7 cellular contexts compared by ENCODE assay signal in the genomic region with DNA sequence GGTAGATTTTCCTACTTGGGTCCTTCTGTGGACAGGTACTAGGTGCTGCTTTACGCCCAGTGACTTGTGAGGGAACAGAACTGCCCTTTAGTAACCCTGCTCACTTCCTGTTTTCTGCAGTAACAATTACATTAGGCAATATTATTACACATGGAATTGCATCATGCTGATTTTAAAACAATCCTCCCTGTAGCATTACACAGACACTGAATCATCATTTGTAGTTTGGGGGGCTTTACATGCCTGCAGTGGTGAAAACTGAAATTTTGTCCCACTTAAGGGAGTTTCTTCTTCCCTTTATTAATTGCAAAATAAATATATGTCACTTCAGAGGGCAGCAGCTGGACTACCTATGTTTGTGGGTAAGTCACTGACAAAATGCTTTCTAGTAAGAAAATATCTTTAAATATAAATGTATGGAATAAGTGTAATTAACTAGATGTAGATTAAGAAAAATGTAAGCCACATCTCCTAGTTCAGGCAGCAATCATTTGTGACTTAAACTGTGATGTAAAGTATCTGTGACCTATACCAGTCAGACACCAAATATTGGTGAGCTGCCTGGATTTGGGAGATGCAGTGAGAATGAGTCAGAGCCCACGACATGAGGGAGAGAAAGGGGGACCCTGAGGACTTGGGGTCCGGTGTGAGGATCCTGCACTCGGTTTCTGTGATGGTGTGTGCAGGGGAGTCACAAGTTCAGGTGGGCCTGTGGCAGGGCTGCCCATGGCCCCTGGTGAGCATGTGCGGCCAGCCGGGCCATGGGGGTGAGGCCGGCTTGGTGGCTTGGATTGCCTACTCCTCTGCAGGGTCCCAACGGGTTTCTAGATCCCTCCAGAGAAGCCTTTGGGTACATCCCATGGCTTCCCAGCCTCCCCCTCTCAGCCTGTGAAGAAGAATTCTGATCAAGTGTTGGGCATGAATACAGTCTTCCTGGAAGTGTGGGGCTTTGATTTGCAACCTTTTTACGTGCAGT. TPM values are rescaled to one million over a fixed set of nuclear protein-coding genes. Genes with fewer than 3 reads are reported as not detected.
A peak's percentile ranks its signal among the peaks of the same experiment; 100 is the strongest.
DNase-seq lines count a peak whose midpoint lies in the region; ATAC-seq and TF ChIP-seq lines count a peak whose summit lies in the region.

No MANE protein-coding gene starts in this region.

- no peaks in the 10 kb centered on the region for H3K36me3 ChIP-seq in naive thymus-derived CD4-positive, alpha-beta T cell (ENCODE audit: control insufficient read depth in 2 of 3, insufficient read depth in 3 of 3, low read length in 3 of 3)

- BruUV-seq in MCF 10A (replicated peaks; lab: Mats Ljungman, UMichigan) = TSS peak; percentile 65

- peaks cover 25 to 39% of the 10 kb centered on the region in 2 donors for H3K4me1 ChIP-seq in naive thymus-derived CD4-positive, alpha-beta T cell (ENCODE audit: control insufficient read depth in 2 of 2, insufficient read depth in 2 of 2, low read length in 2 of 2)

- peak; percentile 64 for DNase-seq in NAMALWA (ENCODE audit: low spot score)
- peak; percentile 85 for DNase-seq in MCF 10A (ENCODE audit: unreplicated experiment)
- peak in 7 of 9 donors; percentile 33 to 64 (median 49) for DNase-seq in naive thymus-derived CD4-positive, alpha-beta T cell
- no peak for DNase-seq in iPS-NIHi7 (ENCODE audit: extremely low spot score)
- no peak for DNase-seq in OCI-M2 (lab: John Stamatoyannopoulos, UW; ENCODE audit: unreplicated experiment)

- peaks cover 36% of the 10 kb centered on the region for H3K4me1 Mint-ChIP-seq in MCF 10A (ENCODE audit: insufficient read depth, unreplicated experiment)
- peaks cover 37 to 85% (median 75%) of the 10 kb centered on the region in 7 donors for H3K4me1 Mint-ChIP-seq in naive thymus-derived CD4-positive, alpha-beta T cell

- intact Hi-C loops in MCF 10A (cut with micrococcal nuclease) = loop anchor here (2.0 kb wide), 2 partner anchors 29 kb away; no protein-coding TSS in a partner anchor
- intact Hi-C loops in naive thymus-derived CD4-positive, alpha-beta T cell (cut with micrococcal nuclease) = loop anchor here in 1 of 2 donors (1.0 to 2.0 kb wide), 3 partner anchors 11 to 34 kb away; no protein-coding TSS in a partner anchor

- H3K27ac Mint-ChIP-seq in MCF 10A (ENCODE audit: low read depth, unreplicated experiment) = peak overlapping the region; percentile 43
- H3K27ac Mint-ChIP-seq in naive thymus-derived CD4-positive, alpha-beta T cell = peak overlapping the region; percentile 13 to 95 (median 87)

- H3K27ac ChIP-seq in naive thymus-derived CD4-positive, alpha-beta T cell (ENCODE audit: low read depth, low read length) = peak overlapping the region; percentile 38

- ATAC-seq in GM18867 (IDR thresholded peaks at IDR 0.05; ENCODE audit: unreplicated experiment) = peak; percentile 68
- ATAC-seq in naive thymus-derived CD4-positive, alpha-beta T cell = peak; percentile 86
- ATAC-seq in GM18517 (IDR thresholded peaks at IDR 0.05; ENCODE audit: unreplicated experiment) = no peak

- POLR2A ChIA-PET in MCF 10A (lab: Yijun Ruan, JAX) = interaction anchor here (0.6 to 6.0 kb wide), 10 partner anchors 10 to 296 kb away, joined by 3 to 83 read pairs (median 5); a partner anchor contains a TSS
- POLR2A ChIA-PET in naive thymus-derived CD4-positive, alpha-beta T cell (lab: Charles Lee) = interaction anchor here (1.5 to 4.7 kb wide), 2 partner anchors 12 to 19 kb away, joined by 4 to 54 read pairs; a partner anchor contains a TSS

- H3K4me3 ChIP-seq in naive thymus-derived CD4-positive, alpha-beta T cell (ENCODE audit: low read length) = no peak overlapping the region

- H3K9me3 Mint-ChIP-seq in MCF 10A (ENCODE audit: unreplicated experiment) = no peaks in the 10 kb centered on the region
- no peaks in the 10 kb centered on the region for H3K9me3 Mint-ChIP-seq in naive thymus-derived CD4-positive, alpha-beta T cell

- CTCF ChIA-PET in MCF 10A (lab: Yijun Ruan, JAX) = interaction anchor here (0.6 to 1.5 kb wide), 4 partner anchors 34 to 75 kb away, joined by 3 read pairs; no protein-coding TSS in a partner anchor
- CTCF ChIA-PET in naive thymus-derived CD4-positive, alpha-beta T cell (lab: Charles Lee) = interaction anchor here (1.0 to 1.2 kb wide), 2 partner anchors 10 to 57 kb away, joined by 3 to 4 read pairs; no protein-coding TSS in a partner anchor

- no peaks in the 10 kb centered on the region for H3K27me3 Mint-ChIP-seq in MCF 10A (ENCODE audit: insufficient read depth, unreplicated experiment)
- peaks cover 0 to 16% (median 0%) of the 10 kb centered on the region in 5 donors for H3K27me3 Mint-ChIP-seq in naive thymus-derived CD4-positive, alpha-beta T cell

- H3K27me3 ChIP-seq in naive thymus-derived CD4-positive, alpha-beta T cell (ENCODE audit: control insufficient read depth in 2 of 2, insufficient read depth in 2 of 2, low read length in 2 of 2) = no peaks in the 10 kb centered on the region

- no peaks in the 10 kb centered on the region for H3K36me3 Mint-ChIP-seq in MCF 10A (ENCODE audit: insufficient read depth, unreplicated experiment)
- peaks cover 0 to 4% (median 3%) of the 10 kb centered on the region in 5 donors for H3K36me3 Mint-ChIP-seq in naive thymus-derived CD4-positive, alpha-beta T cell

- H3K9me3 ChIP-seq in naive thymus-derived CD4-positive, alpha-beta T cell (ENCODE audit: control insufficient read depth in 2 of 3, low read length in 3 of 3) = no peaks in the 10 kb centered on the region

- TF ChIP-seq CTCF in MCF 10A (IDR thresholded peaks at IDR 0.05; ENCODE audit: unreplicated experiment) = no peak

- no peak overlapping the region for H3K4me3 Mint-ChIP-seq in MCF 10A (ENCODE audit: unreplicated experiment)
- peak overlapping the region; percentile 34 to 73 (median 66) for H3K4me3 Mint-ChIP-seq in naive thymus-derived CD4-positive, alpha-beta T cell

RNA-seq across cellular contexts. Expression of a gene that starts 19.2 kb away (rescaled TPM):
- 25.5 and 28.7 TPM in 2 replicates for total RNA-seq in MCF 10A (2022)
- 10 to 100 TPM in 3 of 5 experiments, under 1 TPM in 2; 0.67 to 49.7 (median 17.0) TPM for total RNA-seq in naive thymus-derived CD4-positive, alpha-beta T cell
- polyA plus RNA-seq in naive thymus-derived CD4-positive, alpha-beta T cell = 10 to 100 TPM; 11.1 to 25.3 TPM

Comparison
In these comparisons a context has a peak if more than half of its experiments do, and no peak if none do; other contexts are left out.
1. DNase-seq: peak in NAMALWA (single experiment), MCF 10A (single experiment) and naive thymus-derived CD4-positive, alpha-beta T cell (7 of 9); none in iPS-NIHi7 (single experiment) and OCI-M2 (single experiment).